In the genomic region with DNA sequence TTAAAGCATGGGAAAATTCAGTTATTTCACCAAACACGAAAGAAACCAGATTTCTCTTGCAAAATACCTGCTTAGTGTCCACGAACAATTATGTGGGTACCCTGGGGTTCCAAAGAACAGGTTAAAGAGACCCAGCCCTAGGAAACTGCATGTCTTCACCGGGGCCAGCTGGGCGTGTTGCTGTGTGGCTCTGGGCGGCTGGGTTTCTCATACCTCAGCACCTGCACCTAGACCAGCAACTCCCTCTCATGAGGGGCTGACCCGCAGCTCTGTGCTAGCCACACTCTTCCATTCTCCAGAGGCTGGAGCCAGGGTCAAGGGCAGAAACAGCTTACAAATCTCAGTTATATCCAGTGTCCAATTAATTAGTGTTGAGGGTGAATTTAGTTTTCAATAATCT, we compare ENCODE assay signal across 24 cellular contexts.
"Had no signal": no experiment of that assay in that cellular context is flagged by ENCODE, and none has a peak within 500 bp of the region (broad histone marks: within the 10 kb centered on the region; RNA-seq: fewer than 3 reads in every experiment).

No MANE protein-coding gene starts in this region.

- H3K27me3 ChIP-seq: body of pancreas, left lung, thyroid gland, upper lobe of right lung had no signal

- H3K9me3 Mint-ChIP-seq: activated B cell treated with CpG ODN at 0.5 μM for 24 hours; activated CD4-positive, alpha-beta memory T cell treated with anti-CD3 and anti-CD28 coated beads, Interleukin-2, amount 10 ng/mL, durations not matched to agents 7 days and 5 days; activated naive CD4-positive, alpha-beta T cell treated with anti-CD3 and anti-CD28 coated beads, Interleukin-2, amount 50 U/mL, for 24 hours; activated T-helper 1 cell treated with anti-CD3 and anti-CD28 coated beads, Interleukin-12 subunit alpha, Interleukin-12 subunit beta, Interleukin-2, Interleukin-4 antibody, amounts not matched to agents 30 ng/mL and 10 ng/mL and 1 ng/mL, durations not matched to agents 14 hours and 24 hours and 36 hours; mesothelial cell of epicardium; naive thymus-derived CD8-positive, alpha-beta T cell; stimulated activated naive CD8-positive, alpha-beta T cell treated with anti-CD3 and anti-CD28 coated beads, Interleukin-15, Interleukin-2, amounts not matched to agents 100 ng/mL and 50 ng/mL, for 24 hours had no signal

- H3K4me3 ChIP-seq: body of pancreas, left lung, lung, thyroid gland, upper lobe of right lung had no signal

- DNase-seq: activated B cell treated with CpG ODN at 0.5 μM for 24 hours; activated CD4-positive, alpha-beta memory T cell treated with anti-CD3 and anti-CD28 coated beads, Interleukin-2, amount 10 ng/mL, durations not matched to agents 7 days and 5 days; activated CD4-positive, alpha-beta T cell treated with anti-CD3 and anti-CD28 coated beads for 48 hours; activated gamma-delta T cell treated with Interleukin-2 at 50 U/mL for 16 hours; body of pancreas; caudate nucleus; dermis blood vessel endothelial cell; effector CD8-positive, alpha-beta T cell; foreskin melanocyte; hippocampal formation; kidney glomerular epithelial cell; left lung; naive thymus-derived CD8-positive, alpha-beta T cell; posterior cingulate gyrus; stimulated activated CD4-positive, alpha-beta T cell treated with anti-CD3 and anti-CD28 coated beads, Interleukin-4, amount 100 ng/mL, for 1 hour; T1000; thyroid gland; upper lobe of right lung had no signal

- ATAC-seq: body of pancreas, esophagus mucosa, left lung, upper lobe of right lung had no signal

- H3K27me3 Mint-ChIP-seq: activated B cell treated with CpG ODN at 0.5 μM for 24 hours; activated CD4-positive, alpha-beta memory T cell treated with anti-CD3 and anti-CD28 coated beads, Interleukin-2, amount 10 ng/mL, durations not matched to agents 7 days and 5 days; activated naive CD4-positive, alpha-beta T cell treated with anti-CD3 and anti-CD28 coated beads, Interleukin-2, amount 50 U/mL, for 24 hours; naive thymus-derived CD8-positive, alpha-beta T cell; stimulated activated naive CD8-positive, alpha-beta T cell treated with anti-CD3 and anti-CD28 coated beads, Interleukin-15, Interleukin-2, amounts not matched to agents 100 ng/mL and 50 ng/mL, for 24 hours had no signal

- H3K4me1 ChIP-seq: body of pancreas had no signal

- H3K27ac ChIP-seq: body of pancreas, thyroid gland, upper lobe of right lung had no signal

- H3K4me3 Mint-ChIP-seq: activated B cell treated with CpG ODN at 0.5 μM for 24 hours; activated naive CD4-positive, alpha-beta T cell treated with anti-CD3 and anti-CD28 coated beads, Interleukin-2, amount 50 U/mL, for 24 hours; activated T-helper 1 cell treated with anti-CD3 and anti-CD28 coated beads, Interleukin-12 subunit alpha, Interleukin-12 subunit beta, Interleukin-2, Interleukin-4 antibody, amounts not matched to agents 30 ng/mL and 10 ng/mL and 1 ng/mL, durations not matched to agents 14 hours and 24 hours and 36 hours; mesothelial cell of epicardium; naive thymus-derived CD8-positive, alpha-beta T cell; stimulated activated naive CD8-positive, alpha-beta T cell treated with anti-CD3 and anti-CD28 coated beads, Interleukin-15, Interleukin-2, amounts not matched to agents 100 ng/mL and 50 ng/mL, for 24 hours had no signal

- H3K4me1 Mint-ChIP-seq: mesothelial cell of epicardium had no signal

- H3K9me3 ChIP-seq: body of pancreas, left lung, thyroid gland, upper lobe of right lung had no signal

- H3K36me3 ChIP-seq: left lung, thyroid gland, upper lobe of right lung had no signal

- H3K27ac Mint-ChIP-seq: activated B cell treated with CpG ODN at 0.5 μM for 24 hours; activated naive CD4-positive, alpha-beta T cell treated with anti-CD3 and anti-CD28 coated beads, Interleukin-2, amount 50 U/mL, for 24 hours; activated T-helper 1 cell treated with anti-CD3 and anti-CD28 coated beads, Interleukin-12 subunit alpha, Interleukin-12 subunit beta, Interleukin-2, Interleukin-4 antibody, amounts not matched to agents 30 ng/mL and 10 ng/mL and 1 ng/mL, durations not matched to agents 14 hours and 24 hours and 36 hours; mesothelial cell of epicardium; stimulated activated naive CD8-positive, alpha-beta T cell treated with anti-CD3 and anti-CD28 coated beads, Interleukin-15, Interleukin-2, amounts not matched to agents 100 ng/mL and 50 ng/mL, for 24 hours had no signal
